ENCODE assay signal across 17 cellular contexts in genomic region chr5:113448224-113448623, GRCh38. TPM values are rescaled to one million over a fixed set of nuclear protein-coding genes. Genes with fewer than 3 reads are reported as not detected.
DNase-seq lines count a peak whose midpoint lies in the region; ATAC-seq, FAIRE-seq and TF ChIP-seq lines count a peak whose summit lies in the region.
"Had no signal": no experiment of that assay in that cellular context is flagged by ENCODE, and none has a peak within 500 bp of the region (broad histone marks: within the 10 kb centered on the region; RNA-seq: fewer than 3 reads in every experiment).

No MANE protein-coding gene starts in this region.

- H3K9me2 ChIP-seq in PC-3 (replicated peaks; ENCODE audit: low read length) = no peaks in the 10 kb centered on the region

- no peaks in the 10 kb centered on the region for H3K36me3 ChIP-seq in PC-3 (ENCODE audit: low read depth, low read length)

- intact Hi-C loops in PC-3 (cut with micrococcal nuclease) = no loop called here

- no peaks in the 10 kb centered on the region; the same call in 1 of the 2 replicates for H3K27me3 ChIP-seq in PC-3 (ENCODE audit: low read length)

- TF ChIP-seq CTCF in VCaP (conservative IDR thresholded peaks at IDR 0.05) = no peak
- no peak for TF ChIP-seq CTCF in PC-3 (conservative IDR thresholded peaks at IDR 0.05; ENCODE audit: low read depth, low read length)

- H3K4me3 ChIP-seq in PC-3 (ENCODE audit: low read length) = no peak overlapping the region

- H3F3A ChIP-seq in PC-3 (ENCODE audit: low read length, unreplicated experiment) = no peaks in the 10 kb centered on the region

- ATAC-seq in left lobe of liver = peak; percentile 66
- ATAC-seq in HG03135 (IDR thresholded peaks at IDR 0.05; ENCODE audit: unreplicated experiment) = no peak
- ATAC-seq in PC-3 = no peak
- no peak for ATAC-seq in HG03025 (IDR thresholded peaks at IDR 0.05; ENCODE audit: low FRiP score, unreplicated experiment)

- no peaks in the 10 kb centered on the region for H4K20me1 ChIP-seq in PC-3 (ENCODE audit: low read length)

- H3K79me2 ChIP-seq in PC-3 (ENCODE audit: low read length) = no peaks in the 10 kb centered on the region

- no TSS peak for BruUV-seq in PC-3 (replicated peaks; lab: Mats Ljungman, UMichigan)

- POLR2A ChIA-PET in PC-3 (lab: Charles Lee; ENCODE audit: unreplicated experiment) = no interaction called here

- peak; percentile 96 for FAIRE-seq in endometrium (lab: Jason Lieb, UNC)
- FAIRE-seq: GM12892 had no signal

- H3K27ac ChIP-seq in VCaP (peak overlapping the region; percentile 11; the same call in 1 of the 2 replicates), PC-3 (ENCODE audit: low read length) (no peak overlapping the region)

- H3K9me3 ChIP-seq in PC-3 (ENCODE audit: low read length) = no peaks in the 10 kb centered on the region

- H3K4me1 ChIP-seq in PC-3 (ENCODE audit: insufficient read depth, low read length) = no peaks in the 10 kb centered on the region

- CTCF ChIA-PET in PC-3 (lab: Charles Lee) = interaction anchor here (0.7 kb wide), 1 partner anchor 430 kb away, joined by 5 read pairs; no protein-coding TSS in a partner anchor

- no peak overlapping the region for H3K9ac ChIP-seq in PC-3 (ENCODE audit: low read length)

- H3K4me2 ChIP-seq in PC-3 (ENCODE audit: low read length) = no peak overlapping the region

- no peak overlapping the region for H2AFZ ChIP-seq in PC-3 (ENCODE audit: low read length)

- DNase-seq in left lobe of liver (ENCODE audit: low spot score) (no peak), PC-3 (no peak)
- DNase-seq: CD4-positive, alpha-beta memory T cell; COR-L47; DMS79 treated with DMSO at 0.1 percent for 48 hours; GOT3; HCEC 1CT had no signal

RNA-seq across cellular contexts. Expression of gene TSSK1B, which starts 13.4 kb away (rescaled TPM):
- total RNA-seq in left lobe of liver = not detected
- 0.33 TPM in 1 of 2 replicates, not detected in the other for total RNA-seq in PC-3 (2014; rRNA removed)
- total RNA-seq: A172; A673; Calu3; CD4-positive, alpha-beta memory T cell; Daoy; G401 had no signal

RNA-seq across cellular contexts. Expression of gene MCC, which starts 40.0 kb away (rescaled TPM):
- 36.3 TPM for total RNA-seq in left lobe of liver
- total RNA-seq in PC-3 (2014; rRNA removed) = 7.1 and 10.3 TPM in 2 replicates
